ENCODE assay signal across 1 cellular context in genomic region chr17:42647778-42648177, GRCh38.
TF ChIP-seq lines count a peak whose summit lies in the region.

No MANE protein-coding gene starts in this region.

TF ChIP-seq in K562, 482 proteins besides CTCF, POLR2A, EP300 and RAD21:
- TF ChIP-seq NONO (IDR thresholded peaks at IDR 0.05; ENCODE audit: low read depth in 2 of 2, low read length in 1 of 2) (no peak), NFIC (IDR thresholded peaks at IDR 0.05) (peak; percentile 37)
TF ChIP-seq in K562: peak in this region for 1.
